14 cellular contexts compared by ENCODE assay signal in the genomic region with DNA sequence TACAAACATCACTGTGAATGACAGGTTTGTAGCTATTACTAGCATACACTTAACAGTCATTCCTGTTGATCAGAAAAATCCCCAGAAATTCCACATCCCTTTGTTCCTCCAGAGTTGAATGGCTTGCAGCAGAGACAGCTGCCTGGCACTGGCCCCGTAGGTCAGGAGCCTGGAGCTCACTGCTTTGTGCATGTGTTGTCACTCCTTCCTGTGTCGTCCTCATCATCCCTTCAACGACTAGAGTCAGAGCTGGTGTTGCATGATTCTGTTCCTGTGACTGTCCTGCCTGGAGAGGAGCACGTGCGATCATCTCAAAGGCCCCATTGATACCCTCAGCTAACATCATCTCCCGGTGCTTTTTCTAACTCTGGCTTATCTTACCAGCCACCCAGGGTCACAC. TPM values are rescaled to one million over a fixed set of nuclear protein-coding genes. Genes with fewer than 3 reads are reported as not detected.
A peak's percentile ranks its signal among the peaks of the same experiment; 100 is the strongest.
DNase-seq lines count a peak whose midpoint lies in the region; TF ChIP-seq lines count a peak whose summit lies in the region.
"Had no signal": no experiment of that assay in that cellular context is flagged by ENCODE, and none has a peak within 500 bp of the region (broad histone marks: within the 10 kb centered on the region; RNA-seq: fewer than 3 reads in every experiment).

No MANE protein-coding gene starts in this region.

- peaks cover 13% of the 10 kb centered on the region for H3K27me3 Mint-ChIP-seq in neural progenitor cell (ENCODE audit: insufficient read depth, low read depth)
- H3K27me3 Mint-ChIP-seq in CD14-positive monocyte (ENCODE audit: low read depth in 3 of 3): peaks cover 0 to 1% (median 0%) of the 10 kb centered on the region in 3 donors

- CTCF ChIA-PET in RWPE1 (lab: Yijun Ruan, JAX): interaction anchor here (0.7 kb wide), 1 partner anchor 11 kb away, joined by 4 read pairs; no protein-coding TSS in a partner anchor

- H2AFZ ChIP-seq in neural progenitor cell (replicated peaks): no peak overlapping the region

- no peaks in the 10 kb centered on the region for H3K36me3 ChIP-seq in neural progenitor cell
- H3K36me3 ChIP-seq: SJSA1, upper lobe of left lung had no signal

- H3K27me3 ChIP-seq in neural progenitor cell: no peaks in the 10 kb centered on the region
- H3K27me3 ChIP-seq: SJSA1, upper lobe of left lung had no signal

- intact Hi-C loops in CD14-positive monocyte (cut with micrococcal nuclease): no loop called here

- TF ChIP-seq CTCF in RWPE1 (conservative IDR thresholded peaks at IDR 0.05; ENCODE audit: low read depth) (no peak), fibroblast of pulmonary artery (IDR thresholded peaks at IDR 0.05; ENCODE audit: low read length, missing control alignments) (no peak), neural progenitor cell (IDR thresholded peaks at IDR 0.05) (no peak), CD14-positive monocyte (IDR thresholded peaks at IDR 0.05) (no peak)

- peak overlapping the region; percentile 25 for H3K4me3 Mint-ChIP-seq in neural progenitor cell
- no peak overlapping the region for H3K4me3 Mint-ChIP-seq in CD14-positive monocyte

- H3K36me3 Mint-ChIP-seq in neural progenitor cell (peaks cover 23% of the 10 kb centered on the region), CD14-positive monocyte (peaks cover 10 to 13% of the 10 kb centered on the region in 2 donors)

- DNase-seq in Ammon's horn (ENCODE audit: low spot score): peak; percentile 75
- DNase-seq in RWPE1 (ENCODE audit: low spot score): no peak
- peak; percentile 32 for DNase-seq in fibroblast of pulmonary artery (ENCODE audit: low read depth)
- peak; percentile 88 for DNase-seq in neural progenitor cell (ENCODE audit: low spot score)
- no peak for DNase-seq in T-helper 2 cell
- DNase-seq in CD14-positive monocyte (ENCODE audit: low spot score): no peak
- DNase-seq in activated effector memory CD4-positive, alpha-beta T cell treated with anti-CD3 and anti-CD28 coated beads, Interleukin-2, amount 50 U/mL, for 16 hours: no peak
- no peak for DNase-seq in NCI-H526 (lab: John Stamatoyannopoulos, UW)
- DNase-seq: kidney glomerular epithelial cell, NCI-H187, upper lobe of left lung had no signal

- H3F3A ChIP-seq in neural progenitor cell (ENCODE audit: low read depth): peaks cover 40% of the 10 kb centered on the region

- H3K27ac ChIP-seq in RWPE1: peak overlapping the region; percentile 32; the same call in 1 of the 2 replicates
- peak overlapping the region; percentile 98 for H3K27ac ChIP-seq in neural progenitor cell
- H3K27ac ChIP-seq: KMS-11, SJSA1, upper lobe of left lung had no signal

- peaks cover 52% of the 10 kb centered on the region for H3K4me1 ChIP-seq in neural progenitor cell
- H3K4me1 ChIP-seq: SJSA1 had no signal

- no peak overlapping the region for H3K9ac ChIP-seq in neural progenitor cell
- H3K9ac ChIP-seq: KMS-11 had no signal

- H3K4me1 Mint-ChIP-seq in neural progenitor cell: peaks cover 31% of the 10 kb centered on the region
- H3K4me1 Mint-ChIP-seq in CD14-positive monocyte: peaks cover 8% of the 10 kb centered on the region

- no peaks in the 10 kb centered on the region for H4K20me1 ChIP-seq in neural progenitor cell (ENCODE audit: low read depth)

- H3K4me3 ChIP-seq in fibroblast of pulmonary artery (replicated peaks; ENCODE audit: low read depth, low read length) (no peak overlapping the region), neural progenitor cell (peak overlapping the region; percentile 27)
- H3K4me3 ChIP-seq: SJSA1, upper lobe of left lung had no signal

- H3K9me3 Mint-ChIP-seq in neural progenitor cell: peaks cover 31% of the 10 kb centered on the region
- H3K9me3 Mint-ChIP-seq in CD14-positive monocyte: peaks cover 13 to 23% (median 20%) of the 10 kb centered on the region in 7 donors

- peak overlapping the region; percentile 73 for H3K4me2 ChIP-seq in neural progenitor cell
- H3K4me2 ChIP-seq: KMS-11 had no signal

- H3K27ac Mint-ChIP-seq in neural progenitor cell (peak overlapping the region; percentile 90), CD14-positive monocyte (no peak overlapping the region)
- H3K27ac Mint-ChIP-seq: activated naive CD4-positive, alpha-beta T cell treated with anti-CD3 and anti-CD28 coated beads, Interleukin-2, amount 50 U/mL, for 72 hours had no signal

- POLR2A ChIA-PET in RWPE1 (lab: Yijun Ruan, JAX; ENCODE audit: low non-redundant PET): no interaction called here

- H3K9me3 ChIP-seq in neural progenitor cell (ENCODE audit: low read depth): peaks cover 16% of the 10 kb centered on the region
- H3K9me3 ChIP-seq: SJSA1 had no signal

- peaks cover 98% of the 10 kb centered on the region for H3K79me2 ChIP-seq in neural progenitor cell (ENCODE audit: low read depth)

RNA-seq across cellular contexts. Expression of gene LDLRAD3, which starts 58.3 kb away (rescaled TPM):
- 35.6 and 46.6 TPM in 2 replicates for total RNA-seq in neural progenitor cell (ENCODE audit: low replicate concordance)
- polyA plus RNA-seq in CD14-positive monocyte: 10 to 100 TPM; 10.4 to 14.1 TPM

Comparison
In these comparisons a context has a peak if more than half of its experiments do, and no peak if none do; other contexts are left out.
1. DNase-seq: peak in Ammon's horn (single experiment), fibroblast of pulmonary artery (single experiment) and neural progenitor cell (single experiment); none in RWPE1 (single experiment), T-helper 2 cell (0 of 5), CD14-positive monocyte (single experiment), activated effector memory CD4-positive, alpha-beta T cell treated with anti-CD3 and anti-CD28 coated beads, Interleukin-2, amount 50 U/mL, for 16 hours (single experiment) and NCI-H526 (0 of 2).